Comparison of ENCODE assay signal across 8 cellular contexts in genomic region chr20:46174469-46175126, GRCh38. TPM values are rescaled to one million over a fixed set of nuclear protein-coding genes. Genes with fewer than 3 reads are reported as not detected.
A peak's percentile ranks its signal among the peaks of the same experiment; 100 is the strongest.
DNase-seq lines count a peak whose midpoint lies in the region; ATAC-seq, FAIRE-seq and TF ChIP-seq lines count a peak whose summit lies in the region.

No MANE protein-coding gene starts in this region.

- DNase-seq in GM12892 (ENCODE audit: insufficient read length) = peak; percentile 87
- DNase-seq in NT2/D1 (ENCODE audit: low read depth, low spot score) = peak; percentile 80
- peak; percentile 51 for DNase-seq in activated T-helper 1 cell treated with anti-CD3 and anti-CD28 coated beads, Interleukin-12 subunit alpha, Interleukin-12 subunit beta, Interleukin-2, Interleukin-4 antibody, amounts not matched to agents 30 ng/mL and 10 ng/mL and 1 ng/mL, durations not matched to agents 14 hours and 24 hours and 36 hours (ENCODE audit: low spot score)
- peak in 1 of 2 donors; percentile 17 for DNase-seq in foreskin keratinocyte
- peak; percentile 52 to 82 (median 61) for DNase-seq in ovary
- DNase-seq in tibial nerve (ENCODE audit: low spot score in 2 of 2) = peak; percentile 55 to 69

- TF ChIP-seq POLR2A in GM12892 (IDR thresholded peaks at IDR 0.05; ENCODE audit: low read depth, low read length) = no peak
- no peak for TF ChIP-seq POLR2A in ovary (IDR thresholded peaks at IDR 0.05)
- TF ChIP-seq POLR2A in tibial nerve (IDR thresholded peaks at IDR 0.05) = no peak

- intact Hi-C loops in activated T-helper 1 cell treated with anti-CD3 and anti-CD28 coated beads, Interleukin-12 subunit alpha, Interleukin-12 subunit beta, Interleukin-2, Interleukin-4 antibody, amounts not matched to agents 30 ng/mL and 10 ng/mL and 1 ng/mL, durations not matched to agents 14 hours and 24 hours and 36 hours (cut with micrococcal nuclease) = loop anchor here (1.0 kb wide), 3 partner anchors 42 to 160 kb away; no protein-coding TSS in a partner anchor
- intact Hi-C loops in ovary (cut with DNase I) = loop anchor here in 1 of 4 donors (10.0 kb wide), 1 partner anchor 150 kb away; the partner anchor contains the start of gene SLC12A5

- peak; percentile 68 for TF ChIP-seq CTCF in foreskin keratinocyte (conservative IDR thresholded peaks at IDR 0.05)
- TF ChIP-seq CTCF in ovary (IDR thresholded peaks at IDR 0.05) = peak in 1 of 3 donors; percentile 27
- peak; percentile 52 to 72 (median 65) for TF ChIP-seq CTCF in tibial nerve (IDR thresholded peaks at IDR 0.05)

- H3K4me3 Mint-ChIP-seq in activated T-helper 1 cell treated with anti-CD3 and anti-CD28 coated beads, Interleukin-12 subunit alpha, Interleukin-12 subunit beta, Interleukin-2, Interleukin-4 antibody, amounts not matched to agents 30 ng/mL and 10 ng/mL and 1 ng/mL, durations not matched to agents 14 hours and 24 hours and 36 hours = no peak overlapping the region

- no peak overlapping the region for H3K27ac ChIP-seq in foreskin keratinocyte
- no peak overlapping the region for H3K27ac ChIP-seq in ovary
- H3K27ac ChIP-seq in tibial nerve = no peak overlapping the region

- peaks cover 4% of the 10 kb centered on the region for H3K4me1 ChIP-seq in NT2/D1 (ENCODE audit: insufficient read depth, insufficient read length)
- no peaks in the 10 kb centered on the region for H3K4me1 ChIP-seq in foreskin keratinocyte
- H3K4me1 ChIP-seq in ovary (ENCODE audit: insufficient read depth) = peaks cover 2% of the 10 kb centered on the region
- H3K4me1 ChIP-seq in tibial nerve = peaks cover 0 to 6% (median 0%) of the 10 kb centered on the region in 4 donors

- H3K27me3 Mint-ChIP-seq in activated T-helper 1 cell treated with anti-CD3 and anti-CD28 coated beads, Interleukin-12 subunit alpha, Interleukin-12 subunit beta, Interleukin-2, Interleukin-4 antibody, amounts not matched to agents 30 ng/mL and 10 ng/mL and 1 ng/mL, durations not matched to agents 14 hours and 24 hours and 36 hours (ENCODE audit: insufficient read depth) = peaks cover 38% of the 10 kb centered on the region

- 2 to 3% (median 3%) methylated on average over 17 to 77 of the region's 77 CpGs for WGBS in ovary, 3 donors
- 6 to 10% methylated on average over 14 to 18 of the region's 77 CpGs for WGBS in tibial nerve, 2 donors

- peak overlapping the region; percentile 59 for H3K9ac ChIP-seq in NT2/D1 (ENCODE audit: insufficient read length, low read depth)

- no peaks in the 10 kb centered on the region for H3K4me1 Mint-ChIP-seq in activated T-helper 1 cell treated with anti-CD3 and anti-CD28 coated beads, Interleukin-12 subunit alpha, Interleukin-12 subunit beta, Interleukin-2, Interleukin-4 antibody, amounts not matched to agents 30 ng/mL and 10 ng/mL and 1 ng/mL, durations not matched to agents 14 hours and 24 hours and 36 hours (ENCODE audit: low read depth)

- H3K36me3 ChIP-seq in NT2/D1 (ENCODE audit: insufficient read depth, insufficient read length, low read length) (no peaks in the 10 kb centered on the region), ovary (no peaks in the 10 kb centered on the region), tibial nerve (no peaks in the 10 kb centered on the region)

- H3K9me3 Mint-ChIP-seq in activated T-helper 1 cell treated with anti-CD3 and anti-CD28 coated beads, Interleukin-12 subunit alpha, Interleukin-12 subunit beta, Interleukin-2, Interleukin-4 antibody, amounts not matched to agents 30 ng/mL and 10 ng/mL and 1 ng/mL, durations not matched to agents 14 hours and 24 hours and 36 hours = no peaks in the 10 kb centered on the region

- TF ChIP-seq EP300 in ovary (IDR thresholded peaks at IDR 0.05) (no peak), tibial nerve (IDR thresholded peaks at IDR 0.05) (no peak)

- H3K27ac Mint-ChIP-seq in activated T-helper 1 cell treated with anti-CD3 and anti-CD28 coated beads, Interleukin-12 subunit alpha, Interleukin-12 subunit beta, Interleukin-2, Interleukin-4 antibody, amounts not matched to agents 30 ng/mL and 10 ng/mL and 1 ng/mL, durations not matched to agents 14 hours and 24 hours and 36 hours = no peak overlapping the region

- H3K27me3 ChIP-seq in NT2/D1 (ENCODE audit: insufficient read depth, insufficient read length) (peaks cover 51% of the 10 kb centered on the region), foreskin keratinocyte (peaks cover 64% of the 10 kb centered on the region), ovary (no peaks in the 10 kb centered on the region), tibial nerve (peaks cover 0 to 54% of the 10 kb centered on the region in 2 donors)

- H3K4me3 ChIP-seq in NT2/D1 (ENCODE audit: insufficient read length, low read depth) (peak overlapping the region; percentile 17), ovary (no peak overlapping the region), tibial nerve (peak overlapping the region in 1 of 4 donors; percentile 6)

- H3K9me3 ChIP-seq in NT2/D1 (ENCODE audit: insufficient read depth, low read length) = no peaks in the 10 kb centered on the region
- H3K9me3 ChIP-seq in ovary = no peaks in the 10 kb centered on the region
- H3K9me3 ChIP-seq in tibial nerve = no peaks in the 10 kb centered on the region

- ATAC-seq in foreskin keratinocyte (peak; percentile 83), GM18909 (IDR thresholded peaks at IDR 0.05; ENCODE audit: poor library complexity, unreplicated experiment) (no peak), HG02938 (IDR thresholded peaks at IDR 0.05; ENCODE audit: unreplicated experiment) (no peak)

- no peaks in the 10 kb centered on the region for H3K36me3 Mint-ChIP-seq in activated T-helper 1 cell treated with anti-CD3 and anti-CD28 coated beads, Interleukin-12 subunit alpha, Interleukin-12 subunit beta, Interleukin-2, Interleukin-4 antibody, amounts not matched to agents 30 ng/mL and 10 ng/mL and 1 ng/mL, durations not matched to agents 14 hours and 24 hours and 36 hours (ENCODE audit: low read depth)

- peak; percentile 62 for FAIRE-seq in GM12892 (lab: Jason Lieb, UNC)

RNA-seq across cellular contexts. Expression of gene CD40, which starts 56.5 kb away (rescaled TPM):
- 159 TPM for polyA plus RNA-seq in GM12892 (2012; ENCODE audit: missing spikeins)
- 2.0 TPM in 2 replicates for total RNA-seq in activated T-helper 1 cell treated with anti-CD3 and anti-CD28 coated beads, Interleukin-12 subunit alpha, Interleukin-12 subunit beta, Interleukin-2, Interleukin-4 antibody, amounts not matched to agents 30 ng/mL and 10 ng/mL and 1 ng/mL, durations not matched to agents 14 hours and 24 hours and 36 hours
- total RNA-seq in foreskin keratinocyte (10.9 and 14.3 TPM in 2 replicates), ovary (10 to 100 TPM; 14.4 to 28.0 (median 21.3) TPM), tibial nerve (10 to 100 TPM; 18.0 to 32.8 (median 25.1) TPM)
- polyA plus RNA-seq in foreskin keratinocyte (14.6 and 20.6 TPM in 2 replicates), ovary (10 to 100 TPM; 21.6 to 35.7 TPM)
